Comparison of ENCODE assay signal across 9 cellular contexts in the genomic region with DNA sequence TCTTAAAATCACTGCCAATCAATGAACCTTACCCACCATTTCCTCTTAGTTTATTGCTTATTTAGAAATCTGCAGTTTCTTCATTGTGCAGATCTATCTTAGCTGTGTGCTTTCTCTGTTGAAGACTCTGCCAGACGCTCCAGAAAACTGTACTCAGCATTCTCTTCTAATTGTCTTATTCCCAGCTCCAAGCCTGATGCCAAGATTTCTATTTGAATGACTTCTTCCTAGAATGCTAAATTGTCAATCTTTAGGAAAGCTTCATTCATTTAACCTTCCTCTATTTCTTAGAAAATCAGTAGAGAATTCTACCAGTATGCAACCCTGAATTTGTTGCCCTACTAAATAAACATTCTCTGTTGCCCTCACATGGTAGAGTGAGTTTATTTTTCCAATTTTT.
"Had no signal": no experiment of that assay in that cellular context is flagged by ENCODE, and none has a peak within 500 bp of the region (broad histone marks: within the 10 kb centered on the region; RNA-seq: fewer than 3 reads in every experiment).

No MANE protein-coding gene starts in this region.

- H3K36me3 ChIP-seq: HAP-1 had no signal

- H3K9me3 ChIP-seq: HAP-1 had no signal

- H3K4me3 ChIP-seq: GM23248, GM23338, HAP-1 had no signal

- H3K4me2 ChIP-seq: GM23338 had no signal

- H3K27ac Mint-ChIP-seq: GM23338, HFFc6 had no signal

- DNase-seq: GM23248, GOT3, H7, H9, HCEC 1CT, HFFc6 had no signal

- H3K9ac ChIP-seq: GM23248 had no signal

- H3K27ac ChIP-seq: GM23248 had no signal

- H3K4me3 Mint-ChIP-seq: GM23338, H9, HFFc6 had no signal

- H3K9me3 Mint-ChIP-seq: GM23338, H9 had no signal

- H2AFZ ChIP-seq: GM23248, GM23338 had no signal

- ATAC-seq: GM23338, HCT116 had no signal
